ENCODE assay signal across 29 cellular contexts in the genomic region with DNA sequence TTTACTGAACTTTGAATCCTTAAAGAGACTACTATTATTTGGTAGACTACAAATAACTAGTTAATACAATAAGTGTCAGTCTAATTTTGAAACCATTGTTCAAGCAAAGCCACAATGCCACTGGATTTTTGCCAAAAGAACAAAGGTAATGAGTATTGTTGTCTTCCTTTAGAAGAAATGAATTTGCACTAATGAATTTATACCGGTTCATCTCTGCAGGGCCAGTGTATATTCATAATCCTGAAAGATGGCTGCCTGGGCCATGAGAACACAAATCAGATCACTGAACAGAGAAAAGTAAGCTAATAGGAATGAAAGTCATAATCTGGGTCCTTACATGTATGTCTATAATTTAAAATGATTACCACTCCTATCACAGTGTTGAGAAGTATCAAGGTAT.
"Had no signal": no experiment of that assay in that cellular context is flagged by ENCODE, and none has a peak within 500 bp of the region (broad histone marks: within the 10 kb centered on the region; RNA-seq: fewer than 3 reads in every experiment).

No MANE protein-coding gene starts in this region.

- H3K4me3 Mint-ChIP-seq: immature natural killer cell; naive thymus-derived CD8-positive, alpha-beta T cell; nephron; neural crest cell; stimulated activated naive B cell treated with anti-CD40 and anti-IgM and Interleukin-4, amounts not matched to agents 10 μg/mL and 1 μg/mL and 100 μg/mL, for 72 hours had no signal

- H3K27ac ChIP-seq: left lung, lower lobe of right lung, pancreas, prostate gland, skin epidermis, spleen, stomach, testis, transverse colon, upper lobe of left lung, vagina had no signal

- H3K9me3 Mint-ChIP-seq: immature natural killer cell; naive thymus-derived CD8-positive, alpha-beta T cell; stimulated activated naive B cell treated with anti-CD40 and anti-IgM and Interleukin-4, amounts not matched to agents 10 μg/mL and 1 μg/mL and 100 μg/mL, for 72 hours had no signal

- H3K27me3 Mint-ChIP-seq: naive thymus-derived CD8-positive, alpha-beta T cell; stimulated activated naive B cell treated with anti-CD40 and anti-IgM and Interleukin-4, amounts not matched to agents 10 μg/mL and 1 μg/mL and 100 μg/mL, for 72 hours had no signal

- DNase-seq: hypothalamus; immature natural killer cell; kidney; left colon; left lung; lower lobe of right lung; mammary epithelial cell; mesenchymal stem cell; naive thymus-derived CD8-positive, alpha-beta T cell; nucleus accumbens; pancreas; posterior cingulate gyrus; retina; right cardiac atrium; spleen; stimulated activated CD4-positive, alpha-beta T cell treated with anti-CD3 and anti-CD28 coated beads, Interleukin-4, amount 100 ng/mL, for 24 hours; stimulated activated naive B cell treated with anti-CD40 and anti-IgM and Interleukin-4, amounts not matched to agents 10 μg/mL and 1 μg/mL and 100 μg/mL, for 72 hours; stimulated activated naive CD8-positive, alpha-beta T cell treated with anti-CD3 and anti-CD28 coated beads, Interleukin-15, Interleukin-2, amounts not matched to agents 100 U/mL and 50 U/mL, for 24 hours; stomach; testis; thyroid gland; transverse colon; upper lobe of left lung had no signal

- ATAC-seq: left colon; left lung; lower lobe of right lung; naive thymus-derived CD8-positive, alpha-beta T cell; pancreas; right cardiac atrium; sciatic nerve; stimulated activated naive B cell treated with anti-CD40 and anti-IgM and Interleukin-4, amounts not matched to agents 10 μg/mL and 1 μg/mL and 100 μg/mL, for 72 hours; stimulated activated naive CD8-positive, alpha-beta T cell treated with anti-CD3 and anti-CD28 coated beads, Interleukin-15, Interleukin-2, amounts not matched to agents 100 U/mL and 50 U/mL, for 24 hours had no signal

- H3K4me3 ChIP-seq: left lung, lower lobe of right lung, pancreas, prostate gland, skin epidermis, spleen, stomach, testis, thyroid gland, transverse colon, upper lobe of left lung, vagina had no signal

- H3K4me1 ChIP-seq: left lung, lower lobe of right lung, prostate gland, testis, transverse colon, vagina had no signal

- H3K27me3 ChIP-seq: left lung, pancreas, spleen, stomach, testis, thyroid gland, transverse colon, upper lobe of left lung, vagina had no signal

- H3K36me3 ChIP-seq: prostate gland had no signal

- H3K27ac Mint-ChIP-seq: stimulated activated naive B cell treated with anti-CD40 and anti-IgM and Interleukin-4, amounts not matched to agents 10 μg/mL and 1 μg/mL and 100 μg/mL, for 72 hours had no signal
